37 cellular contexts compared by ENCODE assay signal in genomic region chr17:47856830-47857229, GRCh38. TPM values are rescaled to one million over a fixed set of nuclear protein-coding genes. Genes with fewer than 3 reads are reported as not detected.
"Had no signal": no experiment of that assay in that cellular context is flagged by ENCODE, and none has a peak within 500 bp of the region (broad histone marks: within the 10 kb centered on the region; RNA-seq: fewer than 3 reads in every experiment).

No MANE protein-coding gene starts in this region.

- ATAC-seq: activated CD8-positive, alpha-beta memory T cell treated with anti-CD3 and anti-CD28 coated beads, Interleukin-2, amount 10 ng/mL, durations not matched to agents 7 days and 5 days; activated naive CD8-positive, alpha-beta T cell treated with anti-CD3 and anti-CD28 coated beads, Interleukin-2, amount 50 U/mL, for 24 hours; PC-3; Right ventricle myocardium inferior had no signal

- H3K36me3 Mint-ChIP-seq: activated CD8-positive, alpha-beta memory T cell treated with anti-CD3 and anti-CD28 coated beads, Interleukin-2, amount 10 ng/mL, durations not matched to agents 7 days and 5 days; activated naive CD4-positive, alpha-beta T cell treated with anti-CD3 and anti-CD28 coated beads, Interleukin-2, amount 10 ng/mL, durations not matched to agents 7 days and 5 days; activated naive CD8-positive, alpha-beta T cell had no signal

- H3K27ac Mint-ChIP-seq: activated CD4-positive, alpha-beta memory T cell treated with anti-CD3 and anti-CD28 coated beads, Interleukin-2, amount 10 ng/mL, durations not matched to agents 7 days and 5 days; activated CD8-positive, alpha-beta memory T cell treated with anti-CD3 and anti-CD28 coated beads, Interleukin-2, amount 10 ng/mL, durations not matched to agents 7 days and 5 days; activated naive CD4-positive, alpha-beta T cell treated with anti-CD3 and anti-CD28 coated beads, Interleukin-2, amount 10 ng/mL, durations not matched to agents 7 days and 5 days; activated naive CD8-positive, alpha-beta T cell; activated naive CD8-positive, alpha-beta T cell treated with anti-CD3 and anti-CD28 coated beads, Interleukin-2, amount 50 U/mL, for 24 hours had no signal

- H3K27ac ChIP-seq: brain microvascular endothelial cell, KMS-11, RWPE1, WERI-Rb-1 had no signal

- FAIRE-seq: RCC 7860 had no signal

- H3K9me3 Mint-ChIP-seq: activated CD4-positive, alpha-beta memory T cell treated with anti-CD3 and anti-CD28 coated beads, Interleukin-2, amount 10 ng/mL, durations not matched to agents 7 days and 5 days; activated naive CD4-positive, alpha-beta T cell treated with anti-CD3 and anti-CD28 coated beads, Interleukin-2, amount 10 ng/mL, durations not matched to agents 7 days and 5 days; activated naive CD8-positive, alpha-beta T cell treated with anti-CD3 and anti-CD28 coated beads, Interleukin-2, amount 50 U/mL, for 24 hours had no signal

- DNase-seq: activated CD4-positive, alpha-beta memory T cell treated with anti-CD3 and anti-CD28 coated beads, Interleukin-2, amount 10 ng/mL, durations not matched to agents 7 days and 5 days; activated CD4-positive, alpha-beta T cell treated with anti-CD3 and anti-CD28 coated beads for 1 hour; activated CD4-positive, alpha-beta T cell treated with anti-CD3 and anti-CD28 coated beads for 48 hours; activated CD4-positive, CD25-positive, alpha-beta regulatory T cell; activated CD8-positive, alpha-beta memory T cell treated with anti-CD3 and anti-CD28 coated beads for 24 hours; activated CD8-positive, alpha-beta memory T cell treated with anti-CD3 and anti-CD28 coated beads, Interleukin-2, amount 10 ng/mL, durations not matched to agents 7 days and 5 days; activated CD8-positive, alpha-beta memory T cell treated with anti-CD3 and anti-CD28 coated beads, Interleukin-2, amount 50 U/mL, for 48 hours; activated effector memory CD4-positive, alpha-beta T cell treated with Interleukin-2 at 50 U/mL for 16 hours; activated naive CD4-positive, alpha-beta T cell treated with anti-CD3 and anti-CD28 coated beads, Interleukin-2, amount 10 ng/mL, durations not matched to agents 7 days and 5 days; activated naive CD8-positive, alpha-beta T cell treated with anti-CD3 and anti-CD28 coated beads, Interleukin-2, amount 50 U/mL, for 24 hours; activated T-cell treated with anti-CD3 and anti-CD28 coated beads, Interleukin-2, amount 50 U/mL, for 48 hours; aorta; brain microvascular endothelial cell; central memory CD4-positive, alpha-beta T cell; MM.1S; MV-4-11; NCI-H1092; NCI-H1436 treated with DMSO at 0.1 percent for 48 hours; NCI-H1694 treated with DMSO at 0.1 percent for 48 hours; NCI-H2029 treated with DMSO at 0.1 percent for 48 hours; NCI-H2107; NCI-H2171; NCI-H510A; NCI-H526; NCI-H748 treated with DMSO at 0.1 percent for 48 hours; NK-92 treated with Interleukin-12 subunit alpha and Interleukin-12 subunit beta, amount 100 ng/mL, for 24 hours; PC-3; SIG-M5; T1000; WERI-Rb-1 had no signal

- H3K4me3 Mint-ChIP-seq: activated CD4-positive, alpha-beta memory T cell treated with anti-CD3 and anti-CD28 coated beads, Interleukin-2, amount 10 ng/mL, durations not matched to agents 7 days and 5 days; activated CD8-positive, alpha-beta memory T cell treated with anti-CD3 and anti-CD28 coated beads, Interleukin-2, amount 10 ng/mL, durations not matched to agents 7 days and 5 days; activated naive CD4-positive, alpha-beta T cell treated with anti-CD3 and anti-CD28 coated beads, Interleukin-2, amount 10 ng/mL, durations not matched to agents 7 days and 5 days; activated naive CD8-positive, alpha-beta T cell; activated naive CD8-positive, alpha-beta T cell treated with anti-CD3 and anti-CD28 coated beads, Interleukin-2, amount 50 U/mL, for 24 hours had no signal

- H3K9ac ChIP-seq: KMS-11 had no signal

- H3K36me3 ChIP-seq: brain microvascular endothelial cell, WERI-Rb-1 had no signal

- H3K4me2 ChIP-seq: KMS-11 had no signal

RNA-seq across cellular contexts. Expression of gene SP6, which starts 5.9 kb away (rescaled TPM):
- total RNA-seq: LHCN-M2; T-helper 2 cell treated with Interferon-gamma antibody and Interleukin-4, amounts not matched to agents 100 ng/mL and 5 ng/mL, for 36 hours had no signal
